Comparison of ENCODE assay signal across 8 cellular contexts in genomic region chrX:30577362-30577961, GRCh38. TPM values are rescaled to one million over a fixed set of nuclear protein-coding genes. Genes with fewer than 3 reads are reported as not detected.
DNase-seq lines count a peak whose midpoint lies in the region; ATAC-seq, FAIRE-seq and TF ChIP-seq lines count a peak whose summit lies in the region.

TSS of gene TASL (minus strand) at chrX:30577766. CDS start at chrX:30560355, 17,411 bp downstream.

- H3K36me3 ChIP-seq in KOPT-K1 (ENCODE audit: insufficient read depth, low read length): no peaks in the 10 kb centered on the region

- peaks cover 6% of the 10 kb centered on the region for H3K4me1 Mint-ChIP-seq in activated T-helper 17 cell treated with anti-CD3 and anti-CD28 coated beads, Interleukin-2, amount 50 U/mL, for 72 hours

- no peaks in the 10 kb centered on the region for H3K9me3 Mint-ChIP-seq in activated T-helper 17 cell treated with anti-CD3 and anti-CD28 coated beads, Interleukin-2, amount 50 U/mL, for 72 hours

- no peaks in the 10 kb centered on the region for H3K9me3 ChIP-seq in KOPT-K1 (ENCODE audit: insufficient read depth, low read length, poor library complexity, severe bottlenecking)

- TF ChIP-seq POLR2A in GM12892 (IDR thresholded peaks at IDR 0.05; ENCODE audit: low read depth, low read length): peak; percentile 72

- peak; percentile 13 for DNase-seq in GM12892 (ENCODE audit: insufficient read length)
- DNase-seq in stimulated activated CD4-positive, alpha-beta T cell treated with anti-CD3 and anti-CD28 coated beads, Interleukin-4, amount 100 ng/mL, for 24 hours: peak; percentile 33
- DNase-seq in NCI-H1694 treated with DMSO at 0.1 percent for 48 hours (lab: John Stamatoyannopoulos, UW): no peak
- no peak for DNase-seq in NCI-H345 (lab: John Stamatoyannopoulos, UW)
- DNase-seq in dermis blood vessel endothelial cell: no peak

- H3K27ac ChIP-seq in KOPT-K1 (ENCODE audit: low read depth, low read length, poor library complexity, severe bottlenecking): peak within 1 kb of the TSS; percentile 71

- FAIRE-seq in GM12892 (lab: Jason Lieb, UNC): peak; percentile 88

- no peaks in the 10 kb centered on the region for H3K27me3 Mint-ChIP-seq in activated T-helper 17 cell treated with anti-CD3 and anti-CD28 coated beads, Interleukin-2, amount 50 U/mL, for 72 hours

- H3K36me3 Mint-ChIP-seq in activated T-helper 17 cell treated with anti-CD3 and anti-CD28 coated beads, Interleukin-2, amount 50 U/mL, for 72 hours (ENCODE audit: low read depth): no peaks in the 10 kb centered on the region

- H3K27ac Mint-ChIP-seq in activated T-helper 17 cell treated with anti-CD3 and anti-CD28 coated beads, Interleukin-2, amount 50 U/mL, for 72 hours: peak within 1 kb of the TSS; percentile 92

- ATAC-seq in GM21529 (IDR thresholded peaks at IDR 0.05; ENCODE audit: unreplicated experiment): peak; percentile 82
- ATAC-seq in activated T-helper 17 cell treated with anti-CD3 and anti-CD28 coated beads, Interleukin-2, amount 50 U/mL, for 72 hours (replicated peaks): peak; percentile 82

- H3K4me3 Mint-ChIP-seq in activated T-helper 17 cell treated with anti-CD3 and anti-CD28 coated beads, Interleukin-2, amount 50 U/mL, for 72 hours: peak within 1 kb of the TSS; percentile 87

RNA-seq across cellular contexts. Expression of gene TASL, which starts in this region (rescaled TPM):
- polyA plus RNA-seq in GM12892 (2012; ENCODE audit: missing spikeins): 9.8 TPM
- total RNA-seq in activated T-helper 17 cell treated with anti-CD3 and anti-CD28 coated beads, Interleukin-2, amount 50 U/mL, for 72 hours: 1 to 10 TPM; 1.9 to 4.6 TPM
- not detected in 2 replicates for total RNA-seq in dermis blood vessel endothelial cell

Comparison
In these comparisons a context has a peak if more than half of its experiments do, and no peak if none do; other contexts are left out.
1. DNase-seq: peak in GM12892 (single experiment) and stimulated activated CD4-positive, alpha-beta T cell treated with anti-CD3 and anti-CD28 coated beads, Interleukin-4, amount 100 ng/mL, for 24 hours (single experiment); none in NCI-H1694 treated with DMSO at 0.1 percent for 48 hours (single experiment), NCI-H345 (single experiment) and dermis blood vessel endothelial cell (single experiment).